Comparison of ENCODE assay signal across 2 cellular contexts in genomic region chr3:125076464-125076863, GRCh38.
TF ChIP-seq lines count a peak whose summit lies in the region.

No MANE protein-coding gene starts in this region.

TF ChIP-seq in IMR-90, 13 proteins besides CTCF, POLR2A, EP300 and RAD21:
- TF ChIP-seq MAZ (IDR thresholded peaks at IDR 0.05; ENCODE audit: borderline replicate concordance, low read depth, low read length) = no peak
- TF ChIP-seq, protein P1, sequence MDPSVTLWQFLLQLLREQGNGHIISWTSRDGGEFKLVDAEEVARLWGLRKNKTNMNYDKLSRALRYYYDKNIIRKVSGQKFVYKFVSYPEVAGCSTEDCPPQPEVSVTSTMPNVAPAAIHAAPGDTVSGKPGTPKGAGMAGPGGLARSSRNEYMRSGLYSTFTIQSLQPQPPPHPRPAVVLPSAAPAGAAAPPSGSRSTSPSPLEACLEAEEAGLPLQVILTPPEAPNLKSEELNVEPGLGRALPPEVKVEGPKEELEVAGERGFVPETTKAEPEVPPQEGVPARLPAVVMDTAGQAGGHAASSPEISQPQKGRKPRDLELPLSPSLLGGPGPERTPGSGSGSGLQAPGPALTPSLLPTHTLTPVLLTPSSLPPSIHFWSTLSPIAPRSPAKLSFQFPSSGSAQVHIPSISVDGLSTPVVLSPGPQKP (IDR thresholded peaks at IDR 0.05; ENCODE audit: borderline replicate concordance, low read depth, low read length) = no peak

TF ChIP-seq in H1, 55 proteins besides CTCF, POLR2A, EP300 and RAD21:
- TF ChIP-seq CREB1 (IDR thresholded peaks at IDR 0.05) = no peak
- TF ChIP-seq, protein P2, sequence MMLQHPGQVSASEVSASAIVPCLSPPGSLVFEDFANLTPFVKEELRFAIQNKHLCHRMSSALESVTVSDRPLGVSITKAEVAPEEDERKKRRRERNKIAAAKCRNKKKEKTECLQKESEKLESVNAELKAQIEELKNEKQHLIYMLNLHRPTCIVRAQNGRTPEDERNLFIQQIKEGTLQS (IDR thresholded peaks at IDR 0.05; ENCODE audit: insufficient read depth, low read depth, low read length) = no peak
- no peak for TF ChIP-seq RBBP5 (IDR thresholded peaks at IDR 0.05; ENCODE audit: borderline replicate concordance, low read depth, low read length)
- no peak for TF ChIP-seq BRCA1 (IDR thresholded peaks at IDR 0.05; ENCODE audit: low read depth, low read length)
- TF ChIP-seq BCL11A (IDR thresholded peaks at IDR 0.05; ENCODE audit: low read depth in 2 of 2, low read length in 2 of 2) = no peak
- TF ChIP-seq BACH1 (IDR thresholded peaks at IDR 0.05; ENCODE audit: low read length) = no peak
- no peak for TF ChIP-seq FOSL1 (IDR thresholded peaks at IDR 0.05; ENCODE audit: insufficient read depth, low read depth, low read length)
- no peak for TF ChIP-seq ZNF274 (IDR thresholded peaks at IDR 0.05; ENCODE audit: borderline replicate concordance, extremely low read depth, low read length)
- no peak for TF ChIP-seq SP4 (IDR thresholded peaks at IDR 0.05; ENCODE audit: low read length)
- no peak for TF ChIP-seq PHF8 (conservative IDR thresholded peaks at IDR 0.05; ENCODE audit: low read depth, low read length)
